ENCODE assay signal across 8 cellular contexts in the genomic region with DNA sequence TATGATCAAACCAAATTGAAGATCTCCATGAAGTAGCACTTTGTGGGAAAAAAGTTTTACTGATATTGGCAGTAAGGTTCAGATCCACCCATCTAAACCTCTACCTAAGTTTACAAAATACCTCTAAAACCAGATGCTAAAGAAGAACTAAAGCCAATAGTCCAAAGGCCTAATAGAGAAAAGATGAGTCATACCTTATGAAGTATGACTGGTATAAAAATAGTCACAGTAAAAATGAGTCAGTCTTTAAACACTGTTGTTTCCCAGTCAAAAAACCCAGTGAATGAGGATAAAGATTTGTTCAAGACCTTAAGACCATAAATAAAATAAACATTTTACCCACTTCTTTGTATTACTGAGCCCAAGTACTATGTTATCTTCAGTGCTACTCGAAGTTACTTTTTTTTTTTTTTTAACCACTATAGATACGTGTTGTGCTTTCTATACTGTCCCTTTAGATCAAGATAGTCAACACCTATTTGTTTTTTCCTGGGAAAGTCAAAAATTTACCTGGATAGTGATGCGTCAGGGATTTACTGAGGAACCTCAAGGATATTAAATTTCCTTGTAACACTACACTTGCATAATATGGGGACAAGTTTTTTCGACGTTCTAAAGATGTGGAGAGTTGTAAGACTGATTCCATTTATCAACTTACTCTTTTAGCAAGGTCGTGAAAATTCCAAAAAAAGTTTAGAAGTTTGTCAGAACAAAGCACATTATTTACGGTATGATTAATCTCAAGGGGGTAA.
DNase-seq lines count a peak whose midpoint lies in the region; ATAC-seq and TF ChIP-seq lines count a peak whose summit lies in the region.

No MANE protein-coding gene starts in this region.

- POLR2A ChIA-PET in AG04449 (lab: Yijun Ruan, JAX): no interaction called here

- no peak for TF ChIP-seq CTCF in AG04449 (IDR thresholded peaks at IDR 0.05; ENCODE audit: insufficient read depth, low read length, missing control alignments)
- no peak for TF ChIP-seq CTCF in choroid plexus epithelial cell (conservative IDR thresholded peaks at IDR 0.05; ENCODE audit: low read depth, low read length)

- intact Hi-C loops in Right ventricle myocardium inferior (cut with DNase I): no loop called here
- intact Hi-C loops in sciatic nerve (cut with DNase I): no loop called here

- CTCF ChIA-PET in AG04449 (lab: Yijun Ruan, JAX): no interaction called here

- H3K4me3 ChIP-seq in AG04449 (ENCODE audit: low read depth, low read length): no peak overlapping the region
- no peak overlapping the region for H3K4me3 ChIP-seq in choroid plexus epithelial cell (ENCODE audit: low read depth, low read length)

- DNase-seq in AG04449 (ENCODE audit: low read depth, low spot score): peak; percentile 42
- DNase-seq in choroid plexus epithelial cell (ENCODE audit: low read depth): peak; percentile 69
- DNase-seq in Right ventricle myocardium inferior (ENCODE audit: missing footprints): no peak
- DNase-seq in NCI-H2227 treated with DMSO at 0.1 percent for 48 hours (lab: John Stamatoyannopoulos, UW): no peak
- no peak for DNase-seq in activated gamma-delta T cell (lab: John Stamatoyannopoulos, UW)
- no peak for DNase-seq in sciatic nerve (ENCODE audit: low spot score)

- ATAC-seq in GM19455 (IDR thresholded peaks at IDR 0.05; ENCODE audit: unreplicated experiment): peak; percentile 90
- ATAC-seq in HG03460 (IDR thresholded peaks at IDR 0.05; ENCODE audit: unreplicated experiment): peak; percentile 90
- ATAC-seq in Right ventricle myocardium inferior: no peak
- no peak for ATAC-seq in sciatic nerve

Comparison
In these comparisons a context has a peak if more than half of its experiments do, and no peak if none do; other contexts are left out.
1. DNase-seq: peak in AG04449 (single experiment) and choroid plexus epithelial cell (single experiment); none in Right ventricle myocardium inferior (single experiment), NCI-H2227 treated with DMSO at 0.1 percent for 48 hours (single experiment), activated gamma-delta T cell (single experiment) and sciatic nerve (single experiment).
2. ATAC-seq: peak in GM19455 (single experiment) and HG03460 (single experiment); none in Right ventricle myocardium inferior (single experiment) and sciatic nerve (single experiment).